ENCODE assay signal across 27 cellular contexts in the genomic region with DNA sequence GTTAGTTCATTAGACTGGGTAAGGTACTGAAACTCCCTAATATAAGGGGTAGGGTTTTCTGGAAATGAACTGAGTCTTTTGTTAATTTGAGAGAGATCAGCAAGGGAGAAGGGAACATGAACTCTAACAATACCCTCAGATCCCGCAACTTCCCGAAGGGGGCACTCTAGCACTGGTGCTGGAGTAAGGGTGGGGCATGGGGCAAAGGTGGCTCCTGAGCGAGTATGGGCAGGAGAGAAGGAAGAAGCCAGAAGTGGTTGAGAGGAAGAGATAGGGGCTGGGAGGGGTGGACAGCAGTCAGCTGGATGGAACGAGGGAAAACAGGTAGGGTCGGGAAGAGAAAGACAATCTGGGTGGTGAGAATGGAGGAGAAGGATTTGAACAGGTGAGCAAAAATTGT.
A peak's percentile ranks its signal among the peaks of the same experiment; 100 is the strongest.
DNase-seq lines count a peak whose midpoint lies in the region; ATAC-seq and TF ChIP-seq lines count a peak whose summit lies in the region.
"Had no signal": no experiment of that assay in that cellular context is flagged by ENCODE, and none has a peak within 500 bp of the region (broad histone marks: within the 10 kb centered on the region; RNA-seq: fewer than 3 reads in every experiment).

No MANE protein-coding gene starts in this region.

- H3K9me2 ChIP-seq in PC-9 (ENCODE audit: insufficient read depth): no peaks in the 10 kb centered on the region
- H3K9me2 ChIP-seq in hepatocyte (replicated peaks; ENCODE audit: insufficient read depth): no peaks in the 10 kb centered on the region

- ATAC-seq in GM18867 (IDR thresholded peaks at IDR 0.05; ENCODE audit: unreplicated experiment): no peak
- ATAC-seq: gastroesophageal sphincter, psoas muscle had no signal

- peak; percentile 50; the same call in 2 of the 3 replicates for TF ChIP-seq CTCF in H9 (conservative IDR thresholded peaks at IDR 0.05)
- TF ChIP-seq CTCF in PC-9 (conservative IDR thresholded peaks at IDR 0.05): peak; percentile 30; the same call in 1 of the 2 replicates
- no peak for TF ChIP-seq CTCF in hepatocyte (IDR thresholded peaks at IDR 0.05; ENCODE audit: poor library complexity)

- peak; percentile 34 for DNase-seq in NCI-H748 (lab: John Stamatoyannopoulos, UW; ENCODE audit: unreplicated experiment)
- no peak for DNase-seq in NCI-H748 treated with DMSO at 0.1 percent for 48 hours (lab: John Stamatoyannopoulos, UW)
- peak; percentile 45 for DNase-seq in H9
- no peak for DNase-seq in PC-9
- DNase-seq in mesendoderm: peak; percentile 39
- no peak for DNase-seq in hepatocyte (ENCODE audit: low spot score)
- no peak for DNase-seq in putamen (ENCODE audit: low spot score)
- DNase-seq: activated B cell treated with CpG ODN at 0.5 μM for 24 hours; activated T-cell treated with anti-CD3 and anti-CD28 coated beads, Interleukin-2, amount 50 U/mL, for 1 hour; amygdala; cortex of kidney; GOT3; IMR-90; NCI-H2171 treated with DMSO at 0.1 percent for 48 hours; Peyer's patch; psoas muscle; stimulated activated CD4-positive, alpha-beta T cell treated with anti-CD3 and anti-CD28 coated beads, Interleukin-2, amount 100 ng/mL, for 48 hours; stimulated activated naive CD4-positive, alpha-beta T cell; thyroid gland had no signal

- H3K79me2 ChIP-seq in H9 (ENCODE audit: insufficient read depth, low read length): no peaks in the 10 kb centered on the region
- H3K79me2 ChIP-seq in PC-9 (ENCODE audit: low read depth): no peaks in the 10 kb centered on the region
- H3K79me2 ChIP-seq in mesendoderm (ENCODE audit: control insufficient read depth, insufficient read depth, low read length): no peaks in the 10 kb centered on the region
- no peaks in the 10 kb centered on the region for H3K79me2 ChIP-seq in hepatocyte

- no peak overlapping the region for H2AK5ac ChIP-seq in H9 (ENCODE audit: insufficient read length, low read length)
- H2AK5ac ChIP-seq in mesendoderm (ENCODE audit: low read length): no peak overlapping the region

- H3K36me3 ChIP-seq in PC-9 (ENCODE audit: low read depth) (no peaks in the 10 kb centered on the region), mesendoderm (ENCODE audit: control insufficient read depth, insufficient read depth, low read length) (no peaks in the 10 kb centered on the region), hepatocyte (replicated peaks; ENCODE audit: insufficient read depth, low read depth) (no peaks in the 10 kb centered on the region)
- H3K36me3 ChIP-seq: gastroesophageal sphincter, Peyer's patch, thyroid gland had no signal

- no peak overlapping the region for H4K8ac ChIP-seq in H9 (replicated peaks; ENCODE audit: insufficient read length, low read depth, low read length)
- H4K8ac ChIP-seq in mesendoderm (ENCODE audit: low read depth, low read length): no peak overlapping the region

- peaks cover 31% of the 10 kb centered on the region for H3K9me3 ChIP-seq in H9 (ENCODE audit: control insufficient read depth, low read depth, low read length)
- no peaks in the 10 kb centered on the region for H3K9me3 ChIP-seq in PC-9 (ENCODE audit: insufficient read depth, low read depth)
- H3K9me3 ChIP-seq in hepatocyte (ENCODE audit: low read depth): no peaks in the 10 kb centered on the region
- H3K9me3 ChIP-seq: A549, gastroesophageal sphincter, Peyer's patch, psoas muscle, thyroid gland had no signal

- no peak overlapping the region for H3K4me3 ChIP-seq in PC-9
- H3K4me3 ChIP-seq in mesendoderm (ENCODE audit: low read length): no peak overlapping the region
- no peak overlapping the region for H3K4me3 ChIP-seq in hepatocyte
- H3K4me3 ChIP-seq: A549, gastroesophageal sphincter, Peyer's patch, psoas muscle, SK-N-MC, smooth muscle cell, thyroid gland had no signal

- no peak overlapping the region for H3K27ac Mint-ChIP-seq in H9
- H3K27ac Mint-ChIP-seq: activated B cell treated with CpG ODN at 0.5 μM for 24 hours; B cell; T-helper 2 cell treated with Interferon-gamma antibody and Interleukin-4, amounts not matched to agents 5 μg/mL and 100 μg/mL, for 36 hours had no signal

- H2BK20ac ChIP-seq in H9 (ENCODE audit: low read depth, low read length, poor library complexity, severe bottlenecking): no peak overlapping the region

- H3K27ac ChIP-seq in H9 (ENCODE audit: insufficient read length, low read depth, low read length) (no peak overlapping the region), PC-9 (no peak overlapping the region), mesendoderm (ENCODE audit: low read depth, low read length) (no peak overlapping the region), hepatocyte (no peak overlapping the region)
- H3K27ac ChIP-seq: A549, gastroesophageal sphincter, HL-60, Peyer's patch, psoas muscle, SK-N-MC, thyroid gland had no signal

- BruUV-seq in PC-9 (replicated peaks; lab: Mats Ljungman, UMichigan): no TSS peak

- H2BK15ac ChIP-seq in H9 (ENCODE audit: low read depth, low read length): no peak overlapping the region
- H2BK15ac ChIP-seq in mesendoderm (replicated peaks; ENCODE audit: low read depth): no peak overlapping the region

- H3K56ac ChIP-seq in H9 (ENCODE audit: insufficient read length, low read depth, low read length) (no peak overlapping the region), mesendoderm (ENCODE audit: low read length) (no peak overlapping the region)

- no peaks in the 10 kb centered on the region for H3F3A ChIP-seq in PC-9 (ENCODE audit: insufficient read depth, low read depth)

- no peaks in the 10 kb centered on the region for H3K27me3 Mint-ChIP-seq in H9 (ENCODE audit: low read depth)
- H3K27me3 Mint-ChIP-seq: activated B cell treated with CpG ODN at 0.5 μM for 24 hours, B cell had no signal

- H3K4me3 Mint-ChIP-seq in H9: no peak overlapping the region
- H3K4me3 Mint-ChIP-seq: activated B cell treated with CpG ODN at 0.5 μM for 24 hours; B cell; T-helper 2 cell treated with Interferon-gamma antibody and Interleukin-4, amounts not matched to agents 5 μg/mL and 100 μg/mL, for 36 hours had no signal

- no peaks in the 10 kb centered on the region for H4K20me1 ChIP-seq in H9 (ENCODE audit: control insufficient read depth, insufficient read depth, insufficient read length)
- H4K20me1 ChIP-seq in PC-9 (ENCODE audit: insufficient read depth): no peaks in the 10 kb centered on the region
- no peaks in the 10 kb centered on the region for H4K20me1 ChIP-seq in hepatocyte (ENCODE audit: insufficient read depth, poor library complexity, severe bottlenecking)

- H2BK5ac ChIP-seq in H9 (ENCODE audit: insufficient read length, low read length) (no peak overlapping the region), mesendoderm (ENCODE audit: low read length) (no peak overlapping the region)

- H3K23ac ChIP-seq in H9 (ENCODE audit: insufficient read length, low read depth, low read length): no peak overlapping the region
- no peak overlapping the region for H3K23ac ChIP-seq in mesendoderm (ENCODE audit: low read length)

- intact Hi-C loops in PC-9 (cut with micrococcal nuclease; ENCODE audit: unreplicated experiment): no loop called here

- H4K5ac ChIP-seq in H9 (ENCODE audit: insufficient read length, low read depth, low read length) (no peak overlapping the region), mesendoderm (ENCODE audit: low read length) (no peak overlapping the region)

- H3K14ac ChIP-seq in H9 (ENCODE audit: insufficient read depth, low read length): no peak overlapping the region

- peaks cover 0 to 8% (median 6%) of the 10 kb centered on the region in 3 experiments; a peak in 2 of 7 replicates for H3K36me3 Mint-ChIP-seq in H9 (ENCODE audit: insufficient read depth in 1 of 3, low read depth in 3 of 3)

- H3K9ac ChIP-seq in H9 (ENCODE audit: extremely low read depth, insufficient read length, low read length) (no peak overlapping the region), mesendoderm (ENCODE audit: low read length) (no peak overlapping the region)

- H3T11ph ChIP-seq in H9 (ENCODE audit: low read length): no peak overlapping the region

- H3K4me1 ChIP-seq in H9 (ENCODE audit: insufficient read depth, low read length) (no peaks in the 10 kb centered on the region), PC-9 (replicated peaks; ENCODE audit: insufficient read depth) (no peaks in the 10 kb centered on the region), mesendoderm (ENCODE audit: control insufficient read depth, low read depth, low read length) (no peaks in the 10 kb centered on the region), hepatocyte (ENCODE audit: insufficient read depth) (no peaks in the 10 kb centered on the region)
- H3K4me1 ChIP-seq: A549, gastroesophageal sphincter, Peyer's patch, psoas muscle, thyroid gland had no signal

- H3K4me1 Mint-ChIP-seq in H9: no peaks in the 10 kb centered on the region
- H3K4me1 Mint-ChIP-seq: activated B cell treated with CpG ODN at 0.5 μM for 24 hours, B cell had no signal

- H3K79me1 ChIP-seq in H9 (ENCODE audit: insufficient read depth, low read depth, low read length, poor library complexity, severe bottlenecking) (no peaks in the 10 kb centered on the region), mesendoderm (ENCODE audit: low read length) (no peaks in the 10 kb centered on the region)

- H3K18ac ChIP-seq in H9 (ENCODE audit: insufficient read length, low read depth, low read length): no peak overlapping the region
- no peak overlapping the region for H3K18ac ChIP-seq in mesendoderm (ENCODE audit: low read length)

- no peaks in the 10 kb centered on the region for H3K23me2 ChIP-seq in H9 (ENCODE audit: insufficient read length, low read depth, low read length, poor library complexity, severe bottlenecking)

- POLR2A ChIA-PET in PC-9 (lab: Charles Lee; ENCODE audit: unreplicated experiment): no interaction called here

- no peak overlapping the region for H2AFZ ChIP-seq in H9 (ENCODE audit: low read length)
- H2AFZ ChIP-seq in PC-9: no peak overlapping the region
- H2AFZ ChIP-seq in hepatocyte: no peak overlapping the region

- no peak overlapping the region for H3K4ac ChIP-seq in H9 (ENCODE audit: low read depth, low read length)
- H3K4ac ChIP-seq in mesendoderm (ENCODE audit: low read depth, low read length): no peak overlapping the region

- no peak overlapping the region for H2BK120ac ChIP-seq in H9 (ENCODE audit: low read depth, low read length, poor library complexity, severe bottlenecking)
- H2BK120ac ChIP-seq in mesendoderm (ENCODE audit: low read depth, low read length): no peak overlapping the region

- H4K91ac ChIP-seq in H9 (ENCODE audit: insufficient read length, low read depth, low read length): no peak overlapping the region

- no CpG with 5 or more reads among the region's 5 CpGs for WGBS in H9 (ENCODE audit: extremely low coverage, insufficient read length, low lambda C conversion rate)
- no CpG with 5 or more reads among the region's 5 CpGs for WGBS in mesendoderm (ENCODE audit: extremely low coverage, insufficient coverage, low lambda C conversion rate)
- WGBS in hepatocyte (ENCODE audit: low lambda C conversion rate, missing lambda C conversion rate): 76% methylated on average over 5 of the region's 5 CpGs

- CTCF ChIA-PET in PC-9 (lab: Charles Lee): no interaction called here

- no peak overlapping the region for H3K4me2 ChIP-seq in H9 (ENCODE audit: insufficient read depth, insufficient read length, low read length)
- no peak overlapping the region for H3K4me2 ChIP-seq in PC-9
- H3K4me2 ChIP-seq in mesendoderm (ENCODE audit: low read length): no peak overlapping the region
- no peak overlapping the region for H3K4me2 ChIP-seq in hepatocyte
- H3K4me2 ChIP-seq: A549, smooth muscle cell had no signal

- no peak overlapping the region for H2BK12ac ChIP-seq in H9 (ENCODE audit: insufficient read length, low read depth, low read length)

- H3K9me3 Mint-ChIP-seq in H9: peaks cover 20 to 22% of the 10 kb centered on the region in 2 experiments
- H3K9me3 Mint-ChIP-seq: activated B cell treated with CpG ODN at 0.5 μM for 24 hours had no signal

- H3K27me3 ChIP-seq in H9 (ENCODE audit: insufficient read depth, low read length): no peaks in the 10 kb centered on the region
- no peaks in the 10 kb centered on the region for H3K27me3 ChIP-seq in PC-9 (ENCODE audit: insufficient read depth, low read depth)
- no peaks in the 10 kb centered on the region for H3K27me3 ChIP-seq in mesendoderm (ENCODE audit: insufficient read depth, low read length, poor library complexity)
- H3K27me3 ChIP-seq in hepatocyte: no peaks in the 10 kb centered on the region
- H3K27me3 ChIP-seq: gastroesophageal sphincter, Peyer's patch, thyroid gland had no signal

Comparison
In these comparisons a context has a peak if more than half of its experiments do, and no peak if none do; other contexts are left out.
1. DNase-seq: peak in NCI-H748 (single experiment), H9 (single experiment) and mesendoderm (single experiment); none in NCI-H748 treated with DMSO at 0.1 percent for 48 hours (single experiment), PC-9 (0 of 2), hepatocyte (single experiment) and putamen (single experiment).